In the genomic region with DNA sequence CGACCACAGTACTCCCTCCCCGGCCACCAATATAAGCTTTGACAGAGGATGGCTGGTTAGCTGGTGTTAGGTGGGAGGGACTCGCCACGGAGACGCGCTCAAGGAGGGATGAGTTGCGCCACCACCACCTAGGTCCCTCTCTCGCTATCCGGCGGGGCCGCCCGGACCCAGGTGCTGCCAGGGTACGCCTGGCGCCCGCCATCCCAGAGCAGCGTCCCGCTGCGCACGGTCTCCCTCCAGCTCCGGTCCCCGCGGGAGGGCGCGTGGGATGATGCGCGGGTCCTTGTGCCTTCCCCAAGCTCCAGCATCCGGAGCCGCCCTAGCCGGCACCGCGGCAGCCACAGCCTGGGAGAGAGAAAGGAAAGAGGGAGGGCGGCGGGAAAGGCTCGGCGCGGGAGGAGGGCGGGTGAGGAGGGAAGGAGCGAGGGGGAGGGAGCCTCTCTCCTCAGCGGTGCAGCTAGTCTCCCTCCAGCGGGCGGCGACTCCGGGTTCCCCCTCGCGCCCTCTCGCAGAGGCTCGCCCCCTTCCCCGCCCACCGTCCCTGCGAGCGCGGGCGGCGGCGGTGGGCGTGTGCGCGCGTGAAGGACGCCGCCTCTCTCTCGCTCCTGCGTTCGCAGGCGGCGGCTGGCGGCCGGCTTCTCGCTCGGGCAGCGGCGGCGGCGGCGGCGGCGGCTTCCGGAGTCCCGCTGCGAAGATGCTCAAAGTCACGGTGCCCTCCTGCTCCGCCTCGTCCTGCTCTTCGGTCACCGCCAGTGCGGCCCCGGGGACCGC, we compare ENCODE assay signal across 8 cellular contexts. TPM values are rescaled to one million over a fixed set of nuclear protein-coding genes. Genes with fewer than 3 reads are reported as not detected.
DNase-seq lines count a peak whose midpoint lies in the region; ATAC-seq lines count a peak whose summit lies in the region.

A gene (plus strand): TSS at position 595 of the 771 bp plus-strand sequence. CDS start 100 bp downstream, at position 695.

- peak; percentile 84 to 91 (median 89) for DNase-seq in NCI-H1417 (lab: John Stamatoyannopoulos, UW)
- no peak for DNase-seq in NCI-H1417 treated with DMSO at 0.1 percent for 48 hours (lab: John Stamatoyannopoulos, UW)
- DNase-seq in NCI-H2107 (lab: John Stamatoyannopoulos, UW), result peak; percentile 12
- DNase-seq in activated CD4-positive, CD25-positive, alpha-beta regulatory T cell treated with anti-CD3 and anti-CD28 coated beads, Interleukin-2, amount 50 U/mL, for 72 hours, result peak; percentile 74
- DNase-seq in cerebellum (ENCODE audit: low spot score), result peak; percentile 89
- peak; percentile 71 to 72 for DNase-seq in stimulated activated CD4-positive, alpha-beta T cell treated with anti-CD3 and anti-CD28 coated beads, Interleukin-2, amount 100 ng/mL, for 24 hours

- H3K27ac ChIP-seq in layer of hippocampus (ENCODE audit: low read depth, low read length), result peak within 1 kb of the TSS; percentile 63

- no peaks in the 10 kb centered on the region for H3K27me3 ChIP-seq in layer of hippocampus (ENCODE audit: control insufficient read depth, insufficient read depth, low read length)

- ATAC-seq in HG02884 (IDR thresholded peaks at IDR 0.05; ENCODE audit: unreplicated experiment), result peak; percentile 71

RNA-seq across cellular contexts. Expression of the gene that starts here (rescaled TPM):
- 75.1 TPM for total RNA-seq in cerebellum
